8 cellular contexts compared by ENCODE assay signal in the genomic region with DNA sequence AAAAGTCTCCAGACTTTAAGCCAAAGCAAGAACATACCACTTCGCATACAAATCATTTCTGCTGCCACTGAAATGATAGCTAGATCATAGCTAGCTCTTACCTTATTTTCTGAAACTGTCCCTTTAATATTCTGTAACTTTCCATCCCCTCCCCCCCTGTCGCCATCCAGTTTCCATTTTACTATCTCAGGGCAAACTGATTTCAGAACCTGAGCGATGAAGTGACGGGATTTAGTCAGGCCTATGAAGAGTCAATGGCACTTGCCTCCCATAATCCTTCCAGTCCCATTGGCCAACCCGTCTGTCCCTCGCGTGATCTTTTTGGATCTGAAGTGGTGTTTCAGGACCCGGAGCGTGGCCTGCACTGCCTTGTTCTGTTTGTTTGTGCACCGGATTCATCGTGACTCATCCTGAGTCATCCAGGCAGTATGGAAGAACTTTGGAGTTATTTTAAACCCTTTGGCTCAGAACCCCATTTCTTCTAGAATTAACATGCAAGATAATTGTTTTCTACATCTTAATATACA.
A peak's percentile ranks its signal among the peaks of the same experiment; 100 is the strongest.
DNase-seq lines count a peak whose midpoint lies in the region; ATAC-seq and TF ChIP-seq lines count a peak whose summit lies in the region.

No MANE protein-coding gene starts in this region.

- TF ChIP-seq POLR2A in gastrocnemius medialis (IDR thresholded peaks at IDR 0.05) = peak in 1 of 2 donors; percentile 42

- intact Hi-C loops in gastrocnemius medialis (cut with DNase I; ENCODE audit: low total_unique reads) = loop anchor here (2.0 to 10.0 kb wide), 2 partner anchors 17 to 247 kb away; a partner anchor contains a TSS

- no peaks in the 10 kb centered on the region for H3K9me3 ChIP-seq in gastrocnemius medialis

- H3K4me3 ChIP-seq in fibroblast of the aortic adventitia (ENCODE audit: low read depth, low read length) = no peak overlapping the region
- peak overlapping the region in 1 of 4 donors; percentile 20 for H3K4me3 ChIP-seq in gastrocnemius medialis

- peaks cover 53 to 72% of the 10 kb centered on the region in 2 donors for H3K4me1 ChIP-seq in gastrocnemius medialis

- peak; percentile 82 to 85 for ATAC-seq in gastrocnemius medialis
- ATAC-seq in HG02763 (IDR thresholded peaks at IDR 0.05; ENCODE audit: unreplicated experiment) = no peak
- ATAC-seq in HG02759 (IDR thresholded peaks at IDR 0.05; ENCODE audit: unreplicated experiment) = no peak

- H3K27ac ChIP-seq in gastrocnemius medialis = peak overlapping the region; percentile 76 to 89 (median 87)

- no peaks in the 10 kb centered on the region for H3K27me3 ChIP-seq in gastrocnemius medialis

- in situ Hi-C loops in gastrocnemius medialis (cut with MboI; ENCODE audit: low sequenced_read_pairs in 4 of 4) = no loop called here

- TF ChIP-seq CTCF in fibroblast of the aortic adventitia (IDR thresholded peaks at IDR 0.05; ENCODE audit: insufficient read depth, low read length) (no peak), gastrocnemius medialis (IDR thresholded peaks at IDR 0.05 in 4 of 5, conservative IDR thresholded peaks at IDR 0.05 in 1 of 5) (no peak)

- DNase-seq in activated T-cell treated with anti-CD3 and anti-CD28 coated beads for 24 hours (ENCODE audit: low read depth) (peak; percentile 62), activated T-cell treated with anti-CD3 and anti-CD28 coated beads for 4 hours (no peak), fibroblast of the aortic adventitia (ENCODE audit: low read depth) (peak; percentile 95), gastrocnemius medialis (peak; percentile 92 to 97), NCI-H1105 (lab: John Stamatoyannopoulos, UW) (no peak)
- DNase-seq in activated T-cell treated with anti-CD3 and anti-CD28 coated beads, Interleukin-2, amount 50 U/mL, for 48 hours = peak; percentile 71 to 73

- no peaks in the 10 kb centered on the region for H3K36me3 ChIP-seq in gastrocnemius medialis

Comparison
In these comparisons a context has a peak if more than half of its experiments do, and no peak if none do; other contexts are left out.
1. DNase-seq: peak in activated T-cell treated with anti-CD3 and anti-CD28 coated beads for 24 hours (single experiment), activated T-cell treated with anti-CD3 and anti-CD28 coated beads, Interleukin-2, amount 50 U/mL, for 48 hours (2 of 2), fibroblast of the aortic adventitia (single experiment) and gastrocnemius medialis (2 of 2); none in activated T-cell treated with anti-CD3 and anti-CD28 coated beads for 4 hours (single experiment) and NCI-H1105 (single experiment).
2. ATAC-seq: peak in gastrocnemius medialis (2 of 2); none in HG02763 (single experiment) and HG02759 (single experiment).